ENCODE assay signal across 30 cellular contexts in the genomic region with DNA sequence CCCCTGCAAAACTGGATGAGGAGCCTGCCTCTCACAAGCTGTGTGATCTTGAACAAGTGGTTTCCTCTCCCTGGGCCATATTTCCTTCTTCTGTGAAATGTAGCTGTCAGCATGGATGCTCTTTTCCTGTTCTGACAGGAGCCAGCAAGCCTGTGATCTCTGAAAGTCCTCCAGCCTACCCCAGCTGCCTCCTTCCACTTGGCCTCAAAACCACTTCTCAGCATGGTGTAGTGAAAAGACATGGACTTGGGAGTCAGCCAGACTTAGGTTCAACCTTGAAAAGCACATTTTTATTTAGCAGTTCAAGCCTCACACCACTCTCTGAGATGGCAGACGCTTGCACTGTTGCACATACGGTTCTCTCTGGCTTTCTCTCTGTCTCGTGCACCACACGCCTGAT.
A peak's percentile ranks its signal among the peaks of the same experiment; 100 is the strongest.
DNase-seq lines count a peak whose midpoint lies in the region; ATAC-seq, FAIRE-seq and TF ChIP-seq lines count a peak whose summit lies in the region.
"Had no signal": no experiment of that assay in that cellular context is flagged by ENCODE, and none has a peak within 500 bp of the region (broad histone marks: within the 10 kb centered on the region; RNA-seq: fewer than 3 reads in every experiment).

No MANE protein-coding gene starts in this region.

- H3K4me3 ChIP-seq in mammary epithelial cell (replicated peaks in 1 of 3; ENCODE audit: insufficient read depth in 1 of 3, low read depth in 2 of 3, low read length in 3 of 3) (no peak overlapping the region), breast epithelium (no peak overlapping the region), MG63 (no peak overlapping the region), bronchial epithelial cell (ENCODE audit: low read depth, low read length) (no peak overlapping the region), esophagus squamous epithelium (no peak overlapping the region)
- H3K4me3 ChIP-seq: body of pancreas, left lung, mucosa of descending colon, neural progenitor cell, SJCRH30, suprapubic skin had no signal

- H3K27ac ChIP-seq in mammary epithelial cell (ENCODE audit: insufficient read depth, low read depth, low read length) (no peak overlapping the region), breast epithelium (no peak overlapping the region), esophagus squamous epithelium (no peak overlapping the region)
- H3K27ac ChIP-seq: body of pancreas, left lung, neural progenitor cell, SJCRH30, suprapubic skin, VCaP had no signal

- peak overlapping the region; percentile 24 for H2AFZ ChIP-seq in mammary epithelial cell (ENCODE audit: low read depth, low read length)
- H2AFZ ChIP-seq: neural progenitor cell had no signal

- no peak overlapping the region for H3K4me3 Mint-ChIP-seq in activated naive CD8-positive, alpha-beta T cell treated with anti-CD3 and anti-CD28 coated beads, Interleukin-2, amount 50 U/mL, for 24 hours
- H3K4me3 Mint-ChIP-seq: activated CD4-positive, alpha-beta T cell treated with anti-CD3 and anti-CD28 coated beads, Interleukin-2, amount 10 ng/mL, durations not matched to agents 24 days and 14 days; activated naive CD4-positive, alpha-beta T cell treated with anti-CD3 and anti-CD28 coated beads, Interleukin-2, amount 10 ng/mL, durations not matched to agents 7 days and 5 days; activated T-cell treated with anti-CD3 and anti-CD28 coated beads, Interleukin-2, amount 50 U/mL, for 72 hours; neural progenitor cell; stimulated activated effector memory CD8-positive, alpha-beta T cell treated with anti-CD3 and anti-CD28 coated beads, Interleukin-12 subunit alpha, Interleukin-12 subunit beta, amount 100 ng/mL, for 72 hours; T-helper 1 cell treated with Interleukin-12 subunit alpha and Interleukin-12 subunit beta and Interleukin-4 antibody, amounts not matched to agents 30 μg/mL and 1 μg/mL, for 36 hours had no signal

- H3K9me3 ChIP-seq in mammary epithelial cell (replicated peaks; ENCODE audit: insufficient read depth, low read length) (no peaks in the 10 kb centered on the region), breast epithelium (no peaks in the 10 kb centered on the region), MG63 (no peaks in the 10 kb centered on the region), esophagus squamous epithelium (no peaks in the 10 kb centered on the region)
- H3K9me3 ChIP-seq: body of pancreas, left lung, mucosa of descending colon, SJCRH30, suprapubic skin had no signal

- H3K36me3 ChIP-seq in mammary epithelial cell (ENCODE audit: insufficient read depth, low read length): no peaks in the 10 kb centered on the region
- no peaks in the 10 kb centered on the region for H3K36me3 ChIP-seq in breast epithelium
- H3K36me3 ChIP-seq in MG63: no peaks in the 10 kb centered on the region
- H3K36me3 ChIP-seq in bronchial epithelial cell (ENCODE audit: control insufficient read depth, insufficient read depth, low read length): no peaks in the 10 kb centered on the region
- no peaks in the 10 kb centered on the region for H3K36me3 ChIP-seq in esophagus squamous epithelium
- H3K36me3 ChIP-seq: left lung, neural progenitor cell, SJCRH30, suprapubic skin had no signal

- TF ChIP-seq POLR2A in breast epithelium (IDR thresholded peaks at IDR 0.05) (no peak), esophagus squamous epithelium (IDR thresholded peaks at IDR 0.05) (no peak)

- 97% methylated on average over 4 of the region's 4 CpGs for WGBS in mammary epithelial cell (ENCODE audit: low coverage, missing lambda C conversion rate)
- WGBS in esophagus squamous epithelium, 2 donors: 62 to 77% methylated on average over 4 of the region's 4 CpGs

- no peak for FAIRE-seq in bronchial epithelial cell (lab: Jason Lieb, UNC)
- FAIRE-seq: endothelial cell of umbilical vein, G401.6 had no signal

- dilution Hi-C loops in mammary epithelial cell (cut with HindIII; ENCODE audit: low sequenced_read_pairs): no loop called here

- H3K9ac ChIP-seq in mammary epithelial cell (ENCODE audit: insufficient read depth, low read length): no peak overlapping the region
- H3K9ac ChIP-seq: neural progenitor cell had no signal

- in situ Hi-C loops in mammary epithelial cell (cut with MboI; ENCODE audit: low sequenced_read_pairs in 2 of 2): no loop called here

- H3K79me2 ChIP-seq in mammary epithelial cell (ENCODE audit: insufficient read depth, low read length): no peaks in the 10 kb centered on the region

- H3K27ac Mint-ChIP-seq in activated naive CD8-positive, alpha-beta T cell treated with anti-CD3 and anti-CD28 coated beads, Interleukin-2, amount 50 U/mL, for 24 hours: no peak overlapping the region
- H3K27ac Mint-ChIP-seq: activated CD4-positive, alpha-beta T cell treated with anti-CD3 and anti-CD28 coated beads, Interleukin-2, amount 10 ng/mL, durations not matched to agents 24 days and 14 days; activated naive CD4-positive, alpha-beta T cell treated with anti-CD3 and anti-CD28 coated beads, Interleukin-2, amount 10 ng/mL, durations not matched to agents 7 days and 5 days; activated T-cell treated with anti-CD3 and anti-CD28 coated beads, Interleukin-2, amount 50 U/mL, for 72 hours; neural progenitor cell; progenitor cell of endocrine pancreas; stimulated activated effector memory CD8-positive, alpha-beta T cell treated with anti-CD3 and anti-CD28 coated beads, Interleukin-12 subunit alpha, Interleukin-12 subunit beta, amount 100 ng/mL, for 72 hours; T-helper 1 cell treated with Interleukin-12 subunit alpha and Interleukin-12 subunit beta and Interleukin-4 antibody, amounts not matched to agents 30 μg/mL and 1 μg/mL, for 36 hours had no signal

- H3K27me3 ChIP-seq in mammary epithelial cell (ENCODE audit: insufficient read depth, low read length) (no peaks in the 10 kb centered on the region), breast epithelium (no peaks in the 10 kb centered on the region), MG63 (no peaks in the 10 kb centered on the region), bronchial epithelial cell (ENCODE audit: control insufficient read depth, insufficient read depth, low read length) (no peaks in the 10 kb centered on the region), esophagus squamous epithelium (no peaks in the 10 kb centered on the region)
- H3K27me3 ChIP-seq: body of pancreas, left lung, neural progenitor cell, SJCRH30, suprapubic skin had no signal

- no peaks in the 10 kb centered on the region for H3K9me3 Mint-ChIP-seq in activated naive CD8-positive, alpha-beta T cell treated with anti-CD3 and anti-CD28 coated beads, Interleukin-2, amount 50 U/mL, for 24 hours
- H3K9me3 Mint-ChIP-seq: activated CD4-positive, alpha-beta T cell treated with anti-CD3 and anti-CD28 coated beads, Interleukin-2, amount 10 ng/mL, durations not matched to agents 24 days and 14 days; activated naive CD4-positive, alpha-beta T cell treated with anti-CD3 and anti-CD28 coated beads, Interleukin-2, amount 10 ng/mL, durations not matched to agents 7 days and 5 days; activated T-cell treated with anti-CD3 and anti-CD28 coated beads, Interleukin-2, amount 50 U/mL, for 72 hours; neural progenitor cell; stimulated activated effector memory CD8-positive, alpha-beta T cell treated with anti-CD3 and anti-CD28 coated beads, Interleukin-12 subunit alpha, Interleukin-12 subunit beta, amount 100 ng/mL, for 72 hours; T-helper 1 cell treated with Interleukin-12 subunit alpha and Interleukin-12 subunit beta and Interleukin-4 antibody, amounts not matched to agents 30 μg/mL and 1 μg/mL, for 36 hours had no signal

- no peak for TF ChIP-seq CTCF in mammary epithelial cell (conservative IDR thresholded peaks at IDR 0.05 in 1 of 2, IDR thresholded peaks at IDR 0.05 in 1 of 2; ENCODE audit: extremely low read depth in 1 of 2, insufficient read depth in 1 of 2, low read depth in 1 of 2, low read length in 2 of 2)
- TF ChIP-seq CTCF in breast epithelium (IDR thresholded peaks at IDR 0.05): no peak
- no peak for TF ChIP-seq CTCF in bronchial epithelial cell (IDR thresholded peaks at IDR 0.05; ENCODE audit: insufficient read depth, low read length, severe bottlenecking)
- TF ChIP-seq CTCF in esophagus squamous epithelium (IDR thresholded peaks at IDR 0.05): no peak

- DNase-seq in mammary epithelial cell: no peak
- no peak for DNase-seq in breast epithelium (ENCODE audit: low spot score in 2 of 2)
- DNase-seq in MG63: peak; percentile 11
- peak; percentile 8 for DNase-seq in bronchial epithelial cell (ENCODE audit: low read depth)
- peak; percentile 23 for DNase-seq in non-pigmented ciliary epithelial cell (ENCODE audit: low read depth)
- DNase-seq in esophagus squamous epithelium (lab: John Stamatoyannopoulos, UW): no peak
- DNase-seq in HPDE6-E6E7 (ENCODE audit: extremely low spot score): no peak
- DNase-seq in activated naive CD8-positive, alpha-beta T cell treated with anti-CD3 and anti-CD28 coated beads, Interleukin-2, amount 50 U/mL, for 24 hours: no peak
- DNase-seq: activated CD4-positive, alpha-beta T cell treated with anti-CD3 and anti-CD28 coated beads, Interleukin-2, amount 10 ng/mL, durations not matched to agents 24 days and 14 days; activated naive CD4-positive, alpha-beta T cell treated with anti-CD3 and anti-CD28 coated beads, Interleukin-2, amount 10 ng/mL, durations not matched to agents 7 days and 5 days; activated T-cell treated with anti-CD3 and anti-CD28 coated beads, Interleukin-2, amount 50 U/mL, for 72 hours; body of pancreas; Calu3; dermis blood vessel endothelial cell; HCEC 1CT; KBM-7; left lung; mucosa of descending colon; NCI-H1930; NCI-H345; SJCRH30; stimulated activated CD4-positive, alpha-beta T cell treated with anti-CD3 and anti-CD28 coated beads, Interleukin-1b, Interleukin-23, amount 100 ng/mL, for 48 hours had no signal

- no peak for ATAC-seq in activated naive CD8-positive, alpha-beta T cell treated with anti-CD3 and anti-CD28 coated beads, Interleukin-2, amount 50 U/mL, for 24 hours
- ATAC-seq: activated T-cell treated with anti-CD3 and anti-CD28 coated beads, Interleukin-2, amount 50 U/mL, for 72 hours; body of pancreas; left lung; mucosa of descending colon; stimulated activated effector memory CD8-positive, alpha-beta T cell treated with anti-CD3 and anti-CD28 coated beads, Interleukin-12 subunit alpha, Interleukin-12 subunit beta, amount 100 ng/mL, for 72 hours had no signal

- no peaks in the 10 kb centered on the region for H4K20me1 ChIP-seq in mammary epithelial cell (ENCODE audit: insufficient read depth, low read length)

- CTCF ChIA-PET in mammary epithelial cell (lab: Charles Lee; ENCODE audit: low non-redundant PET): no interaction called here

- no peaks in the 10 kb centered on the region for H3K4me1 Mint-ChIP-seq in activated naive CD8-positive, alpha-beta T cell treated with anti-CD3 and anti-CD28 coated beads, Interleukin-2, amount 50 U/mL, for 24 hours
- H3K4me1 Mint-ChIP-seq: activated CD4-positive, alpha-beta T cell treated with anti-CD3 and anti-CD28 coated beads, Interleukin-2, amount 10 ng/mL, durations not matched to agents 24 days and 14 days; activated naive CD4-positive, alpha-beta T cell treated with anti-CD3 and anti-CD28 coated beads, Interleukin-2, amount 10 ng/mL, durations not matched to agents 7 days and 5 days; stimulated activated effector memory CD8-positive, alpha-beta T cell treated with anti-CD3 and anti-CD28 coated beads, Interleukin-12 subunit alpha, Interleukin-12 subunit beta, amount 100 ng/mL, for 72 hours had no signal

- BruUV-seq in mammary epithelial cell (replicated peaks; lab: Mats Ljungman, UMichigan): no TSS peak

- peaks cover 10% of the 10 kb centered on the region for H3K27me3 Mint-ChIP-seq in activated naive CD8-positive, alpha-beta T cell treated with anti-CD3 and anti-CD28 coated beads, Interleukin-2, amount 50 U/mL, for 24 hours

- no peak overlapping the region for H3K4me2 ChIP-seq in mammary epithelial cell (ENCODE audit: insufficient read depth, low read depth, low read length)
- H3K4me2 ChIP-seq: neural progenitor cell had no signal

- H3K36me3 Mint-ChIP-seq in activated naive CD8-positive, alpha-beta T cell treated with anti-CD3 and anti-CD28 coated beads, Interleukin-2, amount 50 U/mL, for 24 hours (ENCODE audit: low read depth): no peaks in the 10 kb centered on the region
- H3K36me3 Mint-ChIP-seq: activated naive CD4-positive, alpha-beta T cell treated with anti-CD3 and anti-CD28 coated beads, Interleukin-2, amount 10 ng/mL, durations not matched to agents 7 days and 5 days; neural progenitor cell; stimulated activated effector memory CD8-positive, alpha-beta T cell treated with anti-CD3 and anti-CD28 coated beads, Interleukin-12 subunit alpha, Interleukin-12 subunit beta, amount 100 ng/mL, for 72 hours had no signal

- intact Hi-C loops in mammary epithelial cell (cut with micrococcal nuclease): no loop called here
- intact Hi-C loops in breast epithelium (cut with DNase I; ENCODE audit: low total_unique reads): no loop called here
- intact Hi-C loops in esophagus squamous epithelium (cut with DNase I): no loop called here

- H3K4me1 ChIP-seq in mammary epithelial cell (ENCODE audit: insufficient read depth, low read length) (no peaks in the 10 kb centered on the region), breast epithelium (no peaks in the 10 kb centered on the region), esophagus squamous epithelium (no peaks in the 10 kb centered on the region)
- H3K4me1 ChIP-seq: body of pancreas, left lung, neural progenitor cell, suprapubic skin had no signal

Comparison
In these comparisons a context has a peak if more than half of its experiments do, and no peak if none do; other contexts are left out.
1. DNase-seq: peak in MG63 (single experiment), bronchial epithelial cell (single experiment) and non-pigmented ciliary epithelial cell (single experiment); none in mammary epithelial cell (single experiment), breast epithelium (0 of 2), esophagus squamous epithelium (single experiment), HPDE6-E6E7 (single experiment) and activated naive CD8-positive, alpha-beta T cell treated with anti-CD3 and anti-CD28 coated beads, Interleukin-2, amount 50 U/mL, for 24 hours (single experiment).